Comparison of ENCODE assay signal across 8 cellular contexts in the genomic region with DNA sequence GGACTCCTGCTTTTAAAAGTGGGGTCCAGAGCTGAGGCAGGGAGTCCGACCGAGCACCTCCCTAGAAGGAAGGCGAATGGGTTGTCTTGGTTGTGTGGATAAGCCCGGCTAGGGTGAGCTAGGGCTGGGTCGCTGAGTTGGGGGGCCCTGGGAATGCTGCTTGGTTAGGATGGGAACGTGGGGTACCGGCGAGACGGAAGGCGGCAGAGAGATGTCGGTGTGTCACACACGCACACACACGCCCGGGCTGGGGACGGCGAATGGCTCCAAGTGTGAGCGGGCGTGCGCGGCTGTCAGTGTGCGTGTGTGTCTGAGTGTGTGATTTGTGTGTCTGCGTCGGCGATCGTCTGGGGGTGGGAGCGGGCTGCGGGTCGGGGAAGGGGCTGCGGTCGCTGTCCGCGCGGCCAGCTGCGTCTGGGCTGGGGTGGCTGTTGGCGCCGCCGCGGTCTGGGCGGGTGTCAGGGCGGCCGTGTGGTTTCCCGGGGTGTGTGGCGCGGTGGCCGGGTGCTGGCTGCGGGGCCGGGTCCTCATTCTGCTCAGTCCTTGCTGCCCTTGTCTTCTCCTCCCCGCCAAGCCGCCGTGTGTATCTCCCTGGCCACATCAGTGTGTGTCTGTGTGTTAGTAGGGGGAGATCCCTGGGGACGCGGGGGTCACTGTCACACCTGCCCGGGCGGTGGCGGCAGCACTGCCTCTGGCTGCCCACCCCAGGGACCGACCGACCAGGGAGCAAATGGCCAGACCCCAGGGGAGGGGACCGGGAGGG. TPM values are rescaled to one million over a fixed set of nuclear protein-coding genes. Genes with fewer than 3 reads are reported as not detected.
DNase-seq lines count a peak whose midpoint lies in the region; ATAC-seq, FAIRE-seq and TF ChIP-seq lines count a peak whose summit lies in the region.
"Had no signal": no experiment of that assay in that cellular context is flagged by ENCODE, and none has a peak within 500 bp of the region (broad histone marks: within the 10 kb centered on the region; RNA-seq: fewer than 3 reads in every experiment).

No MANE protein-coding gene starts in this region.

- no peak for TF ChIP-seq POLR2A in GM12892 (IDR thresholded peaks at IDR 0.05; ENCODE audit: low read depth, low read length)
- TF ChIP-seq POLR2A in gastroesophageal sphincter (IDR thresholded peaks at IDR 0.05), result no peak

- DNase-seq in GM12892 (ENCODE audit: insufficient read length) (no peak), NCI-H345 treated with DMSO at 0.1 percent for 48 hours (lab: John Stamatoyannopoulos, UW; ENCODE audit: unreplicated experiment) (peak; percentile 51), dorsolateral prefrontal cortex (no peak), HTR-8/SVneo (ENCODE audit: insufficient read length, low spot score) (no peak), NCI-H524 treated with DMSO at 0.1 percent for 48 hours (lab: John Stamatoyannopoulos, UW) (no peak)

- H3K4me2 ChIP-seq in parathyroid adenoma (ENCODE audit: low read length), result peak overlapping the region; percentile 84

- no peak overlapping the region for H3K9ac ChIP-seq in parathyroid adenoma

- FAIRE-seq in GM12892 (lab: Jason Lieb, UNC) (peak; percentile 42), HTR-8/SVneo (lab: Jason Lieb, UNC) (no peak)

- H3K4me1 ChIP-seq in parathyroid adenoma (peaks cover 2% of the 10 kb centered on the region), gastroesophageal sphincter (peaks cover 11 to 61% (median 48%) of the 10 kb centered on the region in 3 donors)

- peak overlapping the region; percentile 31 to 72 (median 62) for H3K4me3 ChIP-seq in dorsolateral prefrontal cortex
- H3K4me3 ChIP-seq in parathyroid adenoma (ENCODE audit: low read depth, low read length), result peak overlapping the region; percentile 55
- H3K4me3 ChIP-seq in gastroesophageal sphincter, result peak overlapping the region in 1 of 2 donors; percentile 52

- no peaks in the 10 kb centered on the region for H3K79me2 ChIP-seq in parathyroid adenoma

- ATAC-seq in gastroesophageal sphincter, result no peak

- TF ChIP-seq CTCF in dorsolateral prefrontal cortex (IDR thresholded peaks at IDR 0.05 in 54 of 56, conservative IDR thresholded peaks at IDR 0.05 in 2 of 56; ENCODE audit: low read depth in 1 of 56, partially characterized antibody in 56 of 56), result no peak
- no peak for TF ChIP-seq CTCF in parathyroid adenoma (IDR thresholded peaks at IDR 0.05)
- no peak for TF ChIP-seq CTCF in gastroesophageal sphincter (IDR thresholded peaks at IDR 0.05)

- H2AFZ ChIP-seq in parathyroid adenoma, result no peak overlapping the region

- peaks cover 0 to 54% (median 30%) of the 10 kb centered on the region in 45 donors for H3K27me3 ChIP-seq in dorsolateral prefrontal cortex
- H3K27me3 ChIP-seq in parathyroid adenoma (ENCODE audit: control insufficient read depth, insufficient read depth, low read length), result no peaks in the 10 kb centered on the region
- peaks cover 60% of the 10 kb centered on the region for H3K27me3 ChIP-seq in gastroesophageal sphincter

- H3K27ac ChIP-seq in dorsolateral prefrontal cortex (peak overlapping the region in 48 of 59 donors; percentile 7 to 88 (median 67)), parathyroid adenoma (no peak overlapping the region), gastroesophageal sphincter (no peak overlapping the region)

- no peak for TF ChIP-seq EP300 in gastroesophageal sphincter (IDR thresholded peaks at IDR 0.05)

- WGBS in gastroesophageal sphincter (ENCODE audit: low coverage in 1 of 2), 2 donors, result 0% methylated on average over 1 of the region's 58 CpGs; no CpG with 5 or more reads in 1 of the 2 donors

- intact Hi-C loops in dorsolateral prefrontal cortex (cut with DNase I), result no loop called here

- H3K9me3 ChIP-seq in parathyroid adenoma (ENCODE audit: control insufficient read depth, low read length) (no peaks in the 10 kb centered on the region), gastroesophageal sphincter (no peaks in the 10 kb centered on the region)

- H3K36me3 ChIP-seq in parathyroid adenoma (ENCODE audit: control insufficient read depth, insufficient read depth, low read length), result no peaks in the 10 kb centered on the region
- H3K36me3 ChIP-seq in gastroesophageal sphincter, result no peaks in the 10 kb centered on the region

RNA-seq across cellular contexts. Expression of a gene that starts 1.0 kb away (rescaled TPM):
- polyA plus RNA-seq in GM12892 (2012; ENCODE audit: missing spikeins), result 4.3 TPM
- 10 to 100 TPM in 118 of 120 experiments, 1 to 10 TPM in 2; 9.3 to 41.7 (median 22.4) TPM for total RNA-seq in dorsolateral prefrontal cortex
- under 1 TPM in 2 of 4 donors, not detected in 2; 0.27 to 0.77 TPM for total RNA-seq in gastroesophageal sphincter

RNA-seq across cellular contexts. Expression of a gene that starts 16.1 kb away (rescaled TPM):
- 5.2 TPM for polyA plus RNA-seq in GM12892 (2012; ENCODE audit: missing spikeins)
- total RNA-seq in dorsolateral prefrontal cortex (1 to 10 TPM in 83 of 120 experiments, under 1 TPM in 31, not detected in 6; 0.41 to 3.5 (median 1.3) TPM), gastroesophageal sphincter (1 to 10 TPM in 3 of 4 donors, under 1 TPM in 1; 0.81 to 5.8 (median 2.3) TPM)

RNA-seq across cellular contexts. Expression of a gene that starts 28.6 kb away (rescaled TPM):
- 6.3 TPM for polyA plus RNA-seq in GM12892 (2012; ENCODE audit: missing spikeins)
- total RNA-seq in dorsolateral prefrontal cortex, result 100 to 1,000 TPM in 2 of 120 experiments, 10 to 100 TPM in 118; 32.1 to 108 (median 62.7) TPM
- 100 to 1,000 TPM in 2 of 4 donors, 10 to 100 TPM in 2; 65.4 to 115 (median 100.0) TPM for total RNA-seq in gastroesophageal sphincter

RNA-seq across cellular contexts. Expression of a gene that starts 46.0 kb away (rescaled TPM):
- not detected for polyA plus RNA-seq in GM12892 (2012; ENCODE audit: missing spikeins)
- total RNA-seq in dorsolateral prefrontal cortex, result 1 to 10 TPM in 1 of 120 experiments, under 1 TPM in 15, not detected in 104; 0.14 to 1.1 (median 0.40) TPM
- not detected for total RNA-seq in gastroesophageal sphincter
- total RNA-seq: M059J had no signal

RNA-seq across cellular contexts. Expression of a gene that starts 46.1 kb away (rescaled TPM):
- not detected for polyA plus RNA-seq in GM12892 (2012; ENCODE audit: missing spikeins)
- 1 to 10 TPM in 51 of 120 experiments, under 1 TPM in 62, not detected in 7; 0.19 to 3.1 (median 0.92) TPM for total RNA-seq in dorsolateral prefrontal cortex
- under 1 TPM in 2 of 4 donors, not detected in 2; 0.35 to 0.54 TPM for total RNA-seq in gastroesophageal sphincter
- total RNA-seq: M059J had no signal

Comparison
In these comparisons a context has a peak if more than half of its experiments do, and no peak if none do; other contexts are left out.
1. H3K27ac ChIP-seq: peak in dorsolateral prefrontal cortex (48 of 59); none in parathyroid adenoma (single experiment) and gastroesophageal sphincter (0 of 4).
2. RNA of a gene that starts 1.0 kb away (total RNA-seq): 9.3 to 41.7 TPM in dorsolateral prefrontal cortex; 0.27 to 0.77 TPM in gastroesophageal sphincter; every median in the first group is over 4 times any median in the second.